ENCODE assay signal across 6 cellular contexts in genomic region chr15:55785593-55785992, GRCh38. TPM values are rescaled to one million over a fixed set of nuclear protein-coding genes. Genes with fewer than 3 reads are reported as not detected.
"Had no signal": no experiment of that assay in that cellular context is flagged by ENCODE, and none has a peak within 500 bp of the region (broad histone marks: within the 10 kb centered on the region; RNA-seq: fewer than 3 reads in every experiment).

No MANE protein-coding gene starts in this region.

RNA-seq across cellular contexts. Expression of gene PRTG, which starts 42.6 kb away (rescaled TPM):
- total RNA-seq: activated CD4-positive, alpha-beta memory T cell treated with anti-CD3 and anti-CD28 coated beads, Interleukin-2, amount 10 ng/mL, durations not matched to agents 7 days and 5 days; activated CD4-positive, alpha-beta T cell treated with anti-CD3 and anti-CD28 coated beads for 36 hours; activated CD4-positive, alpha-beta T cell treated with anti-CD3 and anti-CD28 coated beads, Interleukin-2, amount 10 ng/mL, durations not matched to agents 7 days and 5 days; activated CD8-positive, alpha-beta memory T cell treated with anti-CD3 and anti-CD28 coated beads, Interleukin-2, amount 10 ng/mL, durations not matched to agents 7 days and 5 days; activated CD8-positive, alpha-beta T cell treated with anti-CD3 and anti-CD28 coated beads, Interleukin-2, amount 10 ng/mL, durations not matched to agents 7 days and 5 days; activated naive CD8-positive, alpha-beta T cell treated with anti-CD3 and anti-CD28 coated beads, Interleukin-2, amount 10 ng/mL, durations not matched to agents 7 days and 5 days had no signal
